Comparison of ENCODE assay signal across 27 cellular contexts in genomic region chr12:46663297-46663696, GRCh38.
DNase-seq lines count a peak whose midpoint lies in the region; ATAC-seq, FAIRE-seq and TF ChIP-seq lines count a peak whose summit lies in the region.
"Had no signal": no experiment of that assay in that cellular context is flagged by ENCODE, and none has a peak within 500 bp of the region (broad histone marks: within the 10 kb centered on the region; RNA-seq: fewer than 3 reads in every experiment).

No MANE protein-coding gene starts in this region.

- H3K79me2 ChIP-seq in K562 (ENCODE audit: control insufficient read depth, insufficient read depth, low read length) (no peaks in the 10 kb centered on the region), keratinocyte (ENCODE audit: control insufficient read depth, insufficient read depth, low read length) (no peaks in the 10 kb centered on the region), smooth muscle cell (ENCODE audit: low read depth) (no peaks in the 10 kb centered on the region)

- no peaks in the 10 kb centered on the region for H3K9me1 ChIP-seq in K562 (ENCODE audit: control insufficient read depth, insufficient read depth, low read length)
- no peaks in the 10 kb centered on the region for H3K9me1 ChIP-seq in keratinocyte (ENCODE audit: control insufficient read depth, extremely low read depth, insufficient read depth, low read length)

- intact Hi-C loops in K562 (cut with micrococcal nuclease) = loop anchor here (5.0 to 10.0 kb wide), 2 partner anchors 138 to 306 kb away; no protein-coding TSS in a partner anchor

- CTCF ChIA-PET in K562 (lab: Yijun Ruan, JAX; ENCODE audit: low intra/inter-chr PET ratio) = no interaction called here

- dilution Hi-C loops in keratinocyte (cut with MboI; ENCODE audit: extremely low pct_ligation_motif_present, low sequenced_read_pairs) = no loop called here

- H3K4me2 ChIP-seq in K562 (ENCODE audit: insufficient read depth, low read length) (no peak overlapping the region), keratinocyte (ENCODE audit: control insufficient read depth, extremely low read depth, insufficient read depth, low read depth, low read length) (peak overlapping the region; percentile 88), smooth muscle cell (no peak overlapping the region)

- no peak for TF ChIP-seq RAD21 in K562 (CRISPR knock-in tag; conservative IDR thresholded peaks at IDR 0.05 in 1 of 2, IDR thresholded peaks at IDR 0.05 in 1 of 2)

- in situ Hi-C loops in K562 (cut with MboI) (loop anchor here (10.0 kb wide), 1 partner anchor 308 kb away; no protein-coding TSS in a partner anchor), GM13977 (cut with MboI; ENCODE audit: low pct_unique_long_range_greater_than_20kb, low sequenced_read_pairs, unreplicated experiment) (loop anchor here (25.0 kb wide), 2 partner anchors 301 to 501 kb away; partner anchors contain the start of gene SLC38A2)

- FAIRE-seq in K562 (lab: Jason Lieb, UNC) (no peak), keratinocyte (lab: Jason Lieb, UNC) (peak; percentile 34)
- FAIRE-seq: GM19239, kidney had no signal

- H3K4me1 ChIP-seq in K562 (replicated peaks in 1 of 2; ENCODE audit: control insufficient read depth in 2 of 2, insufficient read depth in 2 of 2, low read length in 2 of 2) = peaks cover 0 to 13% of the 10 kb centered on the region in 2 experiments; a peak in 3 of 5 replicates
- peaks cover 72% of the 10 kb centered on the region for H3K4me1 ChIP-seq in keratinocyte (ENCODE audit: control insufficient read depth, extremely low read depth, insufficient read depth, low read length)
- peaks cover 45% of the 10 kb centered on the region for H3K4me1 ChIP-seq in smooth muscle cell (ENCODE audit: low read depth)

- POLR2A ChIA-PET in K562 (lab: Yijun Ruan, JAX) = interaction anchor here (0.9 kb wide), 1 partner anchor 12 kb away, joined by 3 read pairs; no protein-coding TSS in a partner anchor

- no peak for TF ChIP-seq EP300 in K562 (IDR thresholded peaks at IDR 0.05; ENCODE audit: low read length)

- H3K9me3 ChIP-seq in K562 (replicated peaks; ENCODE audit: control insufficient read depth, insufficient read depth, low read depth, low read length) (no peaks in the 10 kb centered on the region), keratinocyte (ENCODE audit: control insufficient read depth, low read depth, low read length) (no peaks in the 10 kb centered on the region), smooth muscle cell (replicated peaks; ENCODE audit: low read depth) (no peaks in the 10 kb centered on the region)
- H3K9me3 ChIP-seq: BE2C, SJCRH30 had no signal

- H2AFZ ChIP-seq in K562 (ENCODE audit: low read depth, low read length) (no peak overlapping the region), keratinocyte (ENCODE audit: control insufficient read depth, low read length) (peak overlapping the region; percentile 54), smooth muscle cell (ENCODE audit: low read depth) (no peak overlapping the region)

- H3K27ac ChIP-seq in K562 (ENCODE audit: extremely low read depth, low read depth, low read length) (no peak overlapping the region), keratinocyte (ENCODE audit: control insufficient read depth, insufficient read depth, low read length) (peak overlapping the region; percentile 93), smooth muscle cell (ENCODE audit: low read depth) (peak overlapping the region; percentile 86), caudate nucleus (ENCODE audit: low read depth, low read length) (no peak overlapping the region)
- H3K27ac ChIP-seq: 22Rv1, SJCRH30, WERI-Rb-1 had no signal

- H4K20me1 ChIP-seq in K562 (replicated peaks; ENCODE audit: control insufficient read depth, insufficient read depth, low read length) (no peaks in the 10 kb centered on the region), keratinocyte (ENCODE audit: control insufficient read depth, extremely low read depth, insufficient read depth, low read length) (no peaks in the 10 kb centered on the region), smooth muscle cell (ENCODE audit: low read depth) (no peaks in the 10 kb centered on the region)

- no peak overlapping the region for H3K4me3 ChIP-seq in K562
- peak overlapping the region in 1 of 3 experiments; percentile 22 for H3K4me3 ChIP-seq in keratinocyte (ENCODE audit: control insufficient read depth in 2 of 3, extremely low read depth in 1 of 3, insufficient read depth in 2 of 3, low read depth in 1 of 3, low read length in 3 of 3)
- no peak overlapping the region for H3K4me3 ChIP-seq in smooth muscle cell
- H3K4me3 ChIP-seq: SJCRH30 had no signal

- no peak for ATAC-seq in K562
- ATAC-seq: T-helper 17 cell had no signal

- H3K36me3 ChIP-seq in K562 (ENCODE audit: control insufficient read depth, insufficient read depth, low read length) = no peaks in the 10 kb centered on the region
- H3K36me3 ChIP-seq in keratinocyte (ENCODE audit: control insufficient read depth in 2 of 2, extremely low read depth in 1 of 2, insufficient read depth in 2 of 2, low read length in 2 of 2) = no peaks in the 10 kb centered on the region
- no peaks in the 10 kb centered on the region for H3K36me3 ChIP-seq in smooth muscle cell (ENCODE audit: low read depth)
- H3K36me3 ChIP-seq: BE2C, SJCRH30, WERI-Rb-1 had no signal

- WGBS in K562 (ENCODE audit: insufficient coverage, low coverage, missing lambda C conversion rate) = 0% methylated on average over 1 of the region's 1 CpG
- WGBS in smooth muscle cell (ENCODE audit: low lambda C conversion rate) = 68% methylated on average over 1 of the region's 1 CpG

- DNase-seq in NCI-H82 (lab: John Stamatoyannopoulos, UW) (peak; percentile 10), NCI-H82 treated with DMSO at 0.1 percent for 48 hours (lab: John Stamatoyannopoulos, UW; ENCODE audit: unreplicated experiment) (no peak), K562 (ENCODE audit: extremely low read depth in 1 of 4, low spot score in 3 of 4) (peak in 1 of 4 experiments; percentile 11), keratinocyte (ENCODE audit: low read depth, low spot score) (no peak), smooth muscle cell (lab: John Stamatoyannopoulos, UW; ENCODE audit: unreplicated experiment) (no peak), GM13977 (ENCODE audit: low spot score) (no peak), caudate nucleus (lab: John Stamatoyannopoulos, UW) (no peak), NCI-H2171 treated with DMSO at 0.1 percent for 48 hours (lab: John Stamatoyannopoulos, UW) (no peak)
- DNase-seq: activated CD4-positive, alpha-beta T cell treated with anti-CD3 and anti-CD28 coated beads, Interleukin-2, amount 50 U/mL, for 48 hours; activated naive CD4-positive, alpha-beta T cell; anterior cingulate cortex; BE2C; cerebellar nuclear complex; effector CD8-positive, alpha-beta T cell; GOT3; hippocampal formation; kidney; MV-4-11; naive B cell; NCI-H2081; NCI-H524; SJCRH30; stimulated activated CD4-positive, alpha-beta T cell treated with anti-CD3 and anti-CD28 coated beads, Interleukin-4, amount 100 ng/mL, for 24 hours; T-helper 17 cell; WERI-Rb-1 had no signal

- H3K27me3 ChIP-seq in K562 (ENCODE audit: control insufficient read depth in 2 of 2, insufficient read depth in 2 of 2, low read length in 2 of 2) (no peaks in the 10 kb centered on the region), keratinocyte (ENCODE audit: control insufficient read depth, extremely low read depth, insufficient read depth, low read length) (no peaks in the 10 kb centered on the region), smooth muscle cell (ENCODE audit: low read depth) (no peaks in the 10 kb centered on the region)
- H3K27me3 ChIP-seq: BE2C, SJCRH30 had no signal

- no TSS peak for BruUV-seq in K562 (replicated peaks; lab: Mats Ljungman, UMichigan)

- H3K9ac ChIP-seq in K562 (ENCODE audit: insufficient read depth in 1 of 2, low read depth in 2 of 2, low read length in 2 of 2) (no peak overlapping the region), keratinocyte (ENCODE audit: control insufficient read depth, extremely low read depth, insufficient read depth, low read length) (peak overlapping the region; percentile 52), smooth muscle cell (ENCODE audit: low read depth) (no peak overlapping the region)

- TF ChIP-seq CTCF in K562 (IDR thresholded peaks at IDR 0.05 in 2 of 3, conservative IDR thresholded peaks at IDR 0.05 in 1 of 3; ENCODE audit: insufficient read depth in 2 of 3, low read depth in 1 of 3, low read length in 3 of 3) = no peak
- TF ChIP-seq CTCF in keratinocyte (optimal IDR thresholded peaks at IDR 0.05 in 1 of 3, IDR thresholded peaks at IDR 0.05 in 1 of 3, conservative IDR thresholded peaks at IDR 0.05 in 1 of 3; ENCODE audit: extremely low read depth in 1 of 3, insufficient read depth in 2 of 3, low read length in 3 of 3) = no peak
- no peak for TF ChIP-seq CTCF in smooth muscle cell (IDR thresholded peaks at IDR 0.05; ENCODE audit: borderline replicate concordance, insufficient read depth, poor library complexity, severe bottlenecking)
- TF ChIP-seq CTCF in GM13977 (IDR thresholded peaks at IDR 0.05; ENCODE audit: extremely low read depth, insufficient read depth, missing control alignments) = no peak

- TF ChIP-seq POLR2A in K562 (conservative IDR thresholded peaks at IDR 0.05) = no peak

- peaks cover 22% of the 10 kb centered on the region for H3F3A ChIP-seq in smooth muscle cell (ENCODE audit: low read depth)

TF ChIP-seq in K562, 482 proteins besides CTCF, POLR2A, EP300 and RAD21:
- no peak for TF ChIP-seq NR2F6 (CRISPR knock-in tag; IDR thresholded peaks at IDR 0.05)
- TF ChIP-seq MEIS2 (IDR thresholded peaks at IDR 0.05; ENCODE audit: partially characterized antibody) = peak; percentile 81
- peak; percentile 24; the same call in 1 of the 2 replicates for TF ChIP-seq PKNOX1 (IDR thresholded peaks at IDR 0.05)

Comparison
In these comparisons a context has a peak if more than half of its experiments do, and no peak if none do; other contexts are left out.
1. H3K27ac ChIP-seq: peak in keratinocyte (single experiment) and smooth muscle cell (single experiment); none in K562 (single experiment) and caudate nucleus (single experiment).